ENCODE assay signal across 8 cellular contexts in the genomic region with DNA sequence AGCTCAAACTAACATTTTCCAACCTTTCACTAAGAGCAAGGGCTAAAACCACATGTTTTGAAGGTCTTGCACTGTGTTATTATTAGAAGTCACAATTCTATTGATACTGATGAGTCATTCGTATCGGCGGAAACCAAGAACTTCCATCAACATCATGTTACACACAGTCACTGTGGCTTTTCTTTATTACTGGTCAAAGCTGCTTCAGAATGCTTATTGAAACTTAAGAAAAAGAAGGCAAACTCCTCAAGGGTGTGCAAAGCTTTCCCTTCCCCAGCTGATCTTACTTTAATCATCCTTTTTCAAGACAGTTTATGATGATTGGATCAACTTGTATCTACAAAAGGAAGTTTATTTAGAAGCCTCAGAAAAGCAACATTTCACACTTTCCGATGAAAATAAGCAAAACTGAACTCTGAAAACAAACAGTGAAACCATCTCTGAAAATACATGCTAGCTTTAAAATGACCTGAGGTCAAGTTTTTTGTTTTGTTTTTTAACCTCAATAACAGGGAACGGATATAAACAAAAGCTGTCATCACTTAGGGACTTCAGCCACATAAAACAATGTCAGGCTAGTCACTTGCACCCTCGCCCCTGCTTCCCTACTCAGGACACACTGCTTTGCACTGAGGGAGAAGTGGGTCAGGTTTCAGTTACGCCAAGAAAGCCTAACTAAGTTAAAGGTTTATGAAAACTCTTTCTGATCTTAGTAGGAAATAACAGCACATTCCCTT. TPM values are rescaled to one million over a fixed set of nuclear protein-coding genes. Genes with fewer than 3 reads are reported as not detected.
DNase-seq lines count a peak whose midpoint lies in the region; ATAC-seq and TF ChIP-seq lines count a peak whose summit lies in the region.

No MANE protein-coding gene starts in this region.

- peaks cover 29% of the 10 kb centered on the region for H3K4me1 ChIP-seq in smooth muscle cell (ENCODE audit: low read depth)

- H3K79me2 ChIP-seq in smooth muscle cell (ENCODE audit: low read depth): peaks cover 5% of the 10 kb centered on the region

- H3K9ac ChIP-seq in smooth muscle cell (ENCODE audit: low read depth): peak overlapping the region; percentile 77

- no peak overlapping the region for H2AFZ ChIP-seq in smooth muscle cell (ENCODE audit: low read depth)

- 30% methylated on average over 7 of the region's 7 CpGs for WGBS in smooth muscle cell (ENCODE audit: low lambda C conversion rate)

- H3K36me3 ChIP-seq in smooth muscle cell (ENCODE audit: low read depth): no peaks in the 10 kb centered on the region

- H3K4me1 Mint-ChIP-seq in activated CD8-positive, alpha-beta T cell treated with anti-CD3 and anti-CD28 coated beads, Interleukin-2, amount 10 ng/mL, durations not matched to agents 7 days and 5 days (ENCODE audit: low read depth): peaks cover 84% of the 10 kb centered on the region
- peaks cover 42% of the 10 kb centered on the region for H3K4me1 Mint-ChIP-seq in glutamatergic neuron (ENCODE audit: low read depth, unreplicated experiment)

- peak overlapping the region; percentile 31 for H3K4me3 ChIP-seq in smooth muscle cell

- H3K27ac Mint-ChIP-seq in activated CD8-positive, alpha-beta T cell treated with anti-CD3 and anti-CD28 coated beads, Interleukin-2, amount 10 ng/mL, durations not matched to agents 7 days and 5 days: peak overlapping the region; percentile 78
- H3K27ac Mint-ChIP-seq in glutamatergic neuron (ENCODE audit: unreplicated experiment): peak overlapping the region; percentile 65

- no peaks in the 10 kb centered on the region for H3F3A ChIP-seq in smooth muscle cell (ENCODE audit: low read depth)

- peak overlapping the region; percentile 93 for H3K27ac ChIP-seq in smooth muscle cell (ENCODE audit: low read depth)

- ATAC-seq in GM19467 (IDR thresholded peaks at IDR 0.05; ENCODE audit: unreplicated experiment) (peak; percentile 71), HG03520 (IDR thresholded peaks at IDR 0.05; ENCODE audit: unreplicated experiment) (peak; percentile 74)
- peak; percentile 62 for ATAC-seq in activated CD8-positive, alpha-beta T cell treated with anti-CD3 and anti-CD28 coated beads, Interleukin-2, amount 10 ng/mL, durations not matched to agents 7 days and 5 days

- no peaks in the 10 kb centered on the region for H4K20me1 ChIP-seq in smooth muscle cell (ENCODE audit: low read depth)

- H3K9me3 Mint-ChIP-seq in activated CD8-positive, alpha-beta T cell treated with anti-CD3 and anti-CD28 coated beads, Interleukin-2, amount 10 ng/mL, durations not matched to agents 7 days and 5 days (ENCODE audit: insufficient read depth): peaks cover 12% of the 10 kb centered on the region
- peaks cover 1% of the 10 kb centered on the region for H3K9me3 Mint-ChIP-seq in glutamatergic neuron (ENCODE audit: unreplicated experiment)

- POLR2A ChIA-PET in activated CD8-positive, alpha-beta T cell treated with anti-CD3 and anti-CD28 coated beads, Interleukin-2, amount 10 ng/mL, durations not matched to agents 7 days and 5 days (lab: Charles Lee): interaction anchor here (0.6 to 5.2 kb wide), 27 partner anchors 9 to 206 kb away, joined by 3 to 48 read pairs (median 4); partner anchors contain the start of gene BACH2

- DNase-seq in DMS53 treated with DMSO at 0.1 percent for 48 hours (lab: John Stamatoyannopoulos, UW; ENCODE audit: unreplicated experiment): peak; percentile 14
- DNase-seq in activated CD8-positive, alpha-beta T cell treated with anti-CD3 and anti-CD28 coated beads, Interleukin-2, amount 10 ng/mL, durations not matched to agents 7 days and 5 days: peak; percentile 65
- no peak for DNase-seq in glutamatergic neuron
- DNase-seq in smooth muscle cell (lab: John Stamatoyannopoulos, UW; ENCODE audit: unreplicated experiment): no peak
- no peak for DNase-seq in retina
- DNase-seq in NCI-H2081 treated with DMSO at 0.1 percent for 48 hours (lab: John Stamatoyannopoulos, UW): no peak

- H3K4me2 ChIP-seq in smooth muscle cell: peak overlapping the region; percentile 81

- no peaks in the 10 kb centered on the region for H3K27me3 Mint-ChIP-seq in activated CD8-positive, alpha-beta T cell treated with anti-CD3 and anti-CD28 coated beads, Interleukin-2, amount 10 ng/mL, durations not matched to agents 7 days and 5 days (ENCODE audit: low read depth)
- peaks cover 5% of the 10 kb centered on the region for H3K27me3 Mint-ChIP-seq in glutamatergic neuron (ENCODE audit: unreplicated experiment)

- H3K36me3 Mint-ChIP-seq in activated CD8-positive, alpha-beta T cell treated with anti-CD3 and anti-CD28 coated beads, Interleukin-2, amount 10 ng/mL, durations not matched to agents 7 days and 5 days (ENCODE audit: low read depth): peaks cover 48% of the 10 kb centered on the region
- no peaks in the 10 kb centered on the region for H3K36me3 Mint-ChIP-seq in glutamatergic neuron (ENCODE audit: unreplicated experiment)

- H3K4me3 Mint-ChIP-seq in activated CD8-positive, alpha-beta T cell treated with anti-CD3 and anti-CD28 coated beads, Interleukin-2, amount 10 ng/mL, durations not matched to agents 7 days and 5 days: peak overlapping the region; percentile 75
- no peak overlapping the region for H3K4me3 Mint-ChIP-seq in glutamatergic neuron (ENCODE audit: unreplicated experiment)

- TF ChIP-seq CTCF in glutamatergic neuron (IDR thresholded peaks at IDR 0.05; ENCODE audit: partially characterized antibody, unreplicated experiment): no peak
- no peak for TF ChIP-seq CTCF in smooth muscle cell (IDR thresholded peaks at IDR 0.05; ENCODE audit: borderline replicate concordance, insufficient read depth, poor library complexity, severe bottlenecking)

- CTCF ChIA-PET in activated CD8-positive, alpha-beta T cell treated with anti-CD3 and anti-CD28 coated beads, Interleukin-2, amount 10 ng/mL, durations not matched to agents 7 days and 5 days (lab: Charles Lee): interaction anchor here (0.7 to 8.3 kb wide), 33 partner anchors 9 to 348 kb away, joined by 3 to 253 read pairs (median 4); no protein-coding TSS in a partner anchor

- H3K27me3 ChIP-seq in smooth muscle cell (ENCODE audit: low read depth): no peaks in the 10 kb centered on the region

- H3K9me3 ChIP-seq in smooth muscle cell (replicated peaks; ENCODE audit: low read depth): no peaks in the 10 kb centered on the region

RNA-seq across cellular contexts. Expression of gene BACH2, which starts 11.7 kb away (rescaled TPM):
- 10 to 100 TPM; 61.3 to 70.9 TPM for total RNA-seq in activated CD8-positive, alpha-beta T cell treated with anti-CD3 and anti-CD28 coated beads, Interleukin-2, amount 10 ng/mL, durations not matched to agents 7 days and 5 days
- 96.4 TPM for total RNA-seq in glutamatergic neuron (ENCODE audit: unreplicated experiment)
- total RNA-seq in smooth muscle cell: 4.3 and 4.5 TPM in 2 replicates
- polyA plus RNA-seq in smooth muscle cell: 3.0 and 3.6 TPM in 2 replicates

Comparison
In these comparisons a context has a peak if more than half of its experiments do, and no peak if none do; other contexts are left out.
1. DNase-seq: peak in DMS53 treated with DMSO at 0.1 percent for 48 hours (single experiment) and activated CD8-positive, alpha-beta T cell treated with anti-CD3 and anti-CD28 coated beads, Interleukin-2, amount 10 ng/mL, durations not matched to agents 7 days and 5 days (single experiment); none in glutamatergic neuron (single experiment), smooth muscle cell (single experiment), retina (single experiment) and NCI-H2081 treated with DMSO at 0.1 percent for 48 hours (single experiment).
2. RNA of gene BACH2, which starts 11.7 kb away (total RNA-seq): 96.4 TPM in glutamatergic neuron (single experiment) and 61.3 to 70.9 TPM in activated CD8-positive, alpha-beta T cell treated with anti-CD3 and anti-CD28 coated beads, Interleukin-2, amount 10 ng/mL, durations not matched to agents 7 days and 5 days; 4.3 to 4.5 TPM in smooth muscle cell; every median in the first group is over 10 times any median in the second.
3. Peak in every context shown above with its lines, with median percentiles within 50 percentile points of each other: ATAC-seq.